In the genomic region with DNA sequence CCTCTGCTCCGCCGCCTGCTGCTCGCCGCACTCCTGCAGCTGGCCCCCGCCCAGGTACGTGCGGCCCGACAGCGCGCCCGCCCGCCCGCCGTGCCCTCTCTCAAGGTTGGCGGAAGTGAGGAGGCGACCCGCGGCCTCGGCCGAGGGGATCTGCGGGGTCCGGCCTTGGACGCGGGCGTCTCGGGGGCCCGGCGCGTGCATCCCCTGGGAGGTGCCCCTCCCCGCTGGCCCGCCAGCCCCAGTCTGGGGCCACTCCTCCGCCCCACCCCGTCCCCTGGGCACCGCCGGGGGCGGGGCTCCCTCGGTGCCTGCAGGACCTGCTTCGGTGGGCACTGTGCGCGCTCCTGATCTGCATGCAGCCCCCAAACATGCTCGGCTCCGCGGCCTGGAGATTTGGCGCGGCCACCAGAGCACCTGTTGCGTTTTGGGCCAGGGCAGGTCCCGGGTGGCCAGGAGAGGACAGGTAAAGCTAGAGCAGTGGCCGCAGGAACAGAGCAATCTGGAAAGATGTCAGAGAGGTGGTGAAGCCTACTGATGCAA, we compare ENCODE assay signal across 8 cellular contexts. TPM values are rescaled to one million over a fixed set of nuclear protein-coding genes. Genes with fewer than 3 reads are reported as not detected.
DNase-seq lines count a peak whose midpoint lies in the region; ATAC-seq and TF ChIP-seq lines count a peak whose summit lies in the region.

No MANE protein-coding gene starts in this region.

- peak overlapping the region; percentile 13 for H2AK5ac ChIP-seq in trophoblast cell (ENCODE audit: low read length)

- H3K4me3 ChIP-seq in AG04449 (ENCODE audit: low read depth, low read length), result peak overlapping the region; percentile 66
- peak overlapping the region; percentile 81 for H3K4me3 ChIP-seq in trophoblast cell (ENCODE audit: low read depth, low read length)

- peak overlapping the region; percentile 28 for H4K12ac ChIP-seq in trophoblast cell (ENCODE audit: low read depth, low read length)

- H3K9me3 ChIP-seq in trophoblast cell (ENCODE audit: insufficient read depth, low read depth, low read length), result no peaks in the 10 kb centered on the region

- H2AFZ ChIP-seq in trophoblast cell (ENCODE audit: insufficient read depth, low read length, poor library complexity), result peak overlapping the region; percentile 62

- H3K79me1 ChIP-seq in trophoblast cell (ENCODE audit: low read length), result peaks cover 11% of the 10 kb centered on the region

- peak overlapping the region; percentile 27 for H2BK120ac ChIP-seq in trophoblast cell (ENCODE audit: insufficient read depth, low read length, poor library complexity)

- peak overlapping the region; percentile 33 for H3K27ac ChIP-seq in trophoblast cell (ENCODE audit: low read depth, low read length)

- H3K14ac ChIP-seq in trophoblast cell (ENCODE audit: low read length), result peak overlapping the region; percentile 81

- ATAC-seq in GM19324 (IDR thresholded peaks at IDR 0.05; ENCODE audit: low FRiP score, unreplicated experiment), result peak; percentile 22

- H4K8ac ChIP-seq in trophoblast cell (ENCODE audit: low read depth, low read length), result peak overlapping the region; percentile 72

- H3K4ac ChIP-seq in trophoblast cell (ENCODE audit: low read depth, low read length), result peak overlapping the region; percentile 53

- peaks cover 10% of the 10 kb centered on the region for H3K79me2 ChIP-seq in trophoblast cell (ENCODE audit: control insufficient read depth, insufficient read depth, low read length, poor library complexity)

- peaks cover 4 to 11% of the 10 kb centered on the region in 2 experiments for H3K4me1 ChIP-seq in trophoblast cell (ENCODE audit: control insufficient read depth in 1 of 2, insufficient read depth in 2 of 2, low read length in 2 of 2)

- CTCF ChIA-PET in AG04449 (lab: Yijun Ruan, JAX), result interaction anchor here (1.0 kb wide), 1 partner anchor 31 kb away, joined by 4 read pairs; no protein-coding TSS in a partner anchor

- TF ChIP-seq CTCF in AG04449 (IDR thresholded peaks at IDR 0.05; ENCODE audit: insufficient read depth, low read length, missing control alignments), result no peak

- peak overlapping the region; percentile 68 for H3K18ac ChIP-seq in trophoblast cell (ENCODE audit: low read length)

- peak overlapping the region; percentile 85 for H4K91ac ChIP-seq in trophoblast cell (ENCODE audit: low read depth, low read length)

- peak overlapping the region; percentile 79 for H3K4me2 ChIP-seq in trophoblast cell (ENCODE audit: low read length)

- H2BK5ac ChIP-seq in trophoblast cell (ENCODE audit: low read depth, low read length, poor library complexity), result peak overlapping the region; percentile 33

- no peak for DNase-seq in AG04449 (ENCODE audit: low read depth, low spot score)
- peak; percentile 83 for DNase-seq in NCI-H69 (lab: John Stamatoyannopoulos, UW)
- DNase-seq in activated T-helper 9 cell treated with anti-CD3 and anti-CD28 coated beads, Interleukin-2, amount 50 U/mL, for 16 hours (ENCODE audit: low read depth), result peak; percentile 36
- DNase-seq in germinal center (ENCODE audit: low spot score), result peak; percentile 52
- DNase-seq in trophoblast cell, result no peak
- DNase-seq in DMS153 (lab: John Stamatoyannopoulos, UW), result no peak
- DNase-seq in globus pallidus (ENCODE audit: low spot score), result no peak

- no peak overlapping the region for H3K9ac ChIP-seq in trophoblast cell (ENCODE audit: low read length)

- POLR2A ChIA-PET in AG04449 (lab: Yijun Ruan, JAX), result no interaction called here

- H2BK12ac ChIP-seq in trophoblast cell (ENCODE audit: low read length), result no peak overlapping the region

- H3K36me3 ChIP-seq in trophoblast cell (ENCODE audit: control insufficient read depth in 1 of 2, insufficient read depth in 2 of 2, low read length in 2 of 2), result peaks cover 20 to 26% of the 10 kb centered on the region in 2 experiments

- no peak overlapping the region for H3K23ac ChIP-seq in trophoblast cell (ENCODE audit: low read length)

- WGBS in trophoblast cell (ENCODE audit: extremely low coverage, insufficient coverage, insufficient read length), result no CpG with 5 or more reads among the region's 48 CpGs

- H3K27me3 ChIP-seq in trophoblast cell (ENCODE audit: insufficient read depth, low read length), result no peaks in the 10 kb centered on the region

RNA-seq across cellular contexts. Expression of a gene that starts 0.5 kb away (rescaled TPM):
- 76.2 and 77.7 TPM in 2 replicates for polyA plus RNA-seq in trophoblast cell (2013)

RNA-seq across cellular contexts. Expression of a gene that starts 4.6 kb away (rescaled TPM):
- 32.7 and 35.1 TPM in 2 replicates for polyA plus RNA-seq in trophoblast cell (2013)

RNA-seq across cellular contexts. Expression of a gene that starts 6.0 kb away (rescaled TPM):
- polyA plus RNA-seq in trophoblast cell (2013), result 78.2 and 80.2 TPM in 2 replicates

RNA-seq across cellular contexts. Expression of a gene that starts 8.8 kb away (rescaled TPM):
- 49.2 and 52.1 TPM in 2 replicates for polyA plus RNA-seq in trophoblast cell (2013)

RNA-seq across cellular contexts. Expression of a gene that starts 8.9 kb away (rescaled TPM):
- 49.3 and 50.0 TPM in 2 replicates for polyA plus RNA-seq in trophoblast cell (2013)

Comparison
In these comparisons a context has a peak if more than half of its experiments do, and no peak if none do; other contexts are left out.
1. DNase-seq: peak in NCI-H69 (single experiment), activated T-helper 9 cell treated with anti-CD3 and anti-CD28 coated beads, Interleukin-2, amount 50 U/mL, for 16 hours (single experiment) and germinal center (single experiment); none in AG04449 (single experiment), trophoblast cell (0 of 2), DMS153 (single experiment) and globus pallidus (single experiment).